ENCODE assay signal across 30 cellular contexts in the genomic region with DNA sequence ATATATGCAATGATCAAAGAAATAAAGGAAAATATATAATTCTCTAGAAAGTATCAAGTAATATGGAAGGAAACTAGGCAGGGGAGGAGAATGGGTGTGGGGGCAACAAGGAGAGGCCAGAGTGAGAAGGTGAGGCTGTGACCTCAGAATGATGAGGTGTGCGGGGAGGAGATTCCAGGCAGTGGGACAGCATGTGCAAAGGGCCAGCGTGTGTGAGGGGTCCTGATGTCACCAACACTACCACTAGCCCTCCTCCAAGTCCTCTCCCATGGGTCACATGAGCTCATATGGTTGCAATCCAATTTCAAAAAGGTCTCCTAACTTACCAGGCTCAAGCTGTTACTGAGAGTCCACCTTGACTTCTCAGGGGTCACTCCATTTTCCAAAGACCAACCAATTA.
"Had no signal": no experiment of that assay in that cellular context is flagged by ENCODE, and none has a peak within 500 bp of the region (broad histone marks: within the 10 kb centered on the region; RNA-seq: fewer than 3 reads in every experiment).

No MANE protein-coding gene starts in this region.

- H3K27ac Mint-ChIP-seq: naive thymus-derived CD4-positive, alpha-beta T cell; natural killer cell; nephron; neural progenitor cell; progenitor cell of endocrine pancreas; stimulated activated memory B cell treated with anti-CD40 and anti-IgM and Interleukin-4, amounts not matched to agents 10 μg/mL and 1 μg/mL and 100 μg/mL, for 72 hours; stimulated activated naive CD8-positive, alpha-beta T cell treated with anti-CD3 and anti-CD28 coated beads, Interleukin-15, amount 100 ng/mL, for 72 hours had no signal

- H2AFZ ChIP-seq: neural progenitor cell, parathyroid adenoma had no signal

- H3K36me3 ChIP-seq: neural progenitor cell, neutrophil, right lobe of liver, sigmoid colon, suprapubic skin, tibial artery, transverse colon, upper lobe of left lung, uterus had no signal

- H3K9me3 ChIP-seq: neutrophil, right lobe of liver, suprapubic skin, testis had no signal

- H3K36me3 Mint-ChIP-seq: naive thymus-derived CD4-positive, alpha-beta T cell; natural killer cell; neural progenitor cell; stimulated activated memory B cell treated with anti-CD40 and anti-IgM and Interleukin-4, amounts not matched to agents 10 μg/mL and 1 μg/mL and 100 μg/mL, for 72 hours had no signal

- H3K4me2 ChIP-seq: neural progenitor cell had no signal

- ATAC-seq: naive thymus-derived CD4-positive, alpha-beta T cell; natural killer cell; psoas muscle; right cardiac atrium; right lobe of liver; stimulated activated memory B cell treated with anti-CD40 and anti-IgM and Interleukin-4, amounts not matched to agents 10 μg/mL and 1 μg/mL and 100 μg/mL, for 72 hours; stimulated activated naive CD8-positive, alpha-beta T cell treated with anti-CD3 and anti-CD28 coated beads, Interleukin-15, amount 100 ng/mL, for 72 hours; stimulated activated naive CD8-positive, alpha-beta T cell treated with anti-CD3 and anti-CD28 coated beads, Interleukin-15, Interleukin-2, amounts not matched to agents 100 U/mL and 50 U/mL, for 24 hours had no signal

- DNase-seq: naive thymus-derived CD4-positive, alpha-beta T cell; natural killer cell; nucleus accumbens; posterior cingulate gyrus; psoas muscle; right cardiac atrium; right lobe of liver; sigmoid colon; small intestine; stimulated activated CD4-positive, alpha-beta T cell treated with anti-CD3 and anti-CD28 coated beads, Interleukin-15, amount 100 ng/mL, for 24 hours; stimulated activated CD4-positive, alpha-beta T cell treated with anti-CD3 and anti-CD28 coated beads, Interleukin-2, amount 100 ng/mL, for 24 hours; stimulated activated CD4-positive, alpha-beta T cell treated with anti-CD3 and anti-CD28 coated beads, Interleukin-4, amount 100 ng/mL, for 1 hour; stimulated activated CD4-positive, alpha-beta T cell treated with anti-CD3 and anti-CD28 coated beads, Interleukin-4, amount 100 ng/mL, for 4 hours; stimulated activated CD8-positive, alpha-beta memory T cell treated with anti-CD3 and anti-CD28 coated beads, Interleukin-4, amount 100 ng/mL, for 48 hours; stimulated activated naive CD4-positive, alpha-beta T cell; stimulated activated naive CD8-positive, alpha-beta T cell treated with anti-CD3 and anti-CD28 coated beads, Interleukin-15, amount 100 ng/mL, for 72 hours; stimulated activated naive CD8-positive, alpha-beta T cell treated with anti-CD3 and anti-CD28 coated beads, Interleukin-15, Interleukin-2, amounts not matched to agents 100 U/mL and 50 U/mL, for 24 hours; substantia nigra; testis; tibial artery; transverse colon; upper lobe of left lung; uterus had no signal

- H3K9me3 Mint-ChIP-seq: natural killer cell; nephron; stimulated activated naive CD8-positive, alpha-beta T cell treated with anti-CD3 and anti-CD28 coated beads, Interleukin-15, amount 100 ng/mL, for 72 hours had no signal

- FAIRE-seq: small intestine had no signal

- H3K27ac ChIP-seq: neural progenitor cell, neutrophil, parathyroid adenoma, psoas muscle, right lobe of liver, sigmoid colon, suprapubic skin, testis, tibial artery, transverse colon, upper lobe of left lung, uterus had no signal

- H3K27me3 Mint-ChIP-seq: stimulated activated memory B cell treated with anti-CD40 and anti-IgM and Interleukin-4, amounts not matched to agents 10 μg/mL and 1 μg/mL and 100 μg/mL, for 72 hours had no signal

- H3K4me3 Mint-ChIP-seq: naive thymus-derived CD4-positive, alpha-beta T cell; natural killer cell; nephron; neural progenitor cell; stimulated activated memory B cell treated with anti-CD40 and anti-IgM and Interleukin-4, amounts not matched to agents 10 μg/mL and 1 μg/mL and 100 μg/mL, for 72 hours; stimulated activated naive CD8-positive, alpha-beta T cell treated with anti-CD3 and anti-CD28 coated beads, Interleukin-15, amount 100 ng/mL, for 72 hours had no signal

- H3K4me1 ChIP-seq: neural progenitor cell, parathyroid adenoma, psoas muscle, right lobe of liver, sigmoid colon, suprapubic skin, testis, transverse colon, upper lobe of left lung, uterus had no signal

- H3K4me1 Mint-ChIP-seq: naive thymus-derived CD4-positive, alpha-beta T cell; natural killer cell; nephron; neural progenitor cell; stimulated activated memory B cell treated with anti-CD40 and anti-IgM and Interleukin-4, amounts not matched to agents 10 μg/mL and 1 μg/mL and 100 μg/mL, for 72 hours; stimulated activated naive CD8-positive, alpha-beta T cell treated with anti-CD3 and anti-CD28 coated beads, Interleukin-15, amount 100 ng/mL, for 72 hours had no signal

- H3K4me3 ChIP-seq: neural progenitor cell, psoas muscle, right lobe of liver, sigmoid colon, suprapubic skin, testis, tibial artery, transverse colon, upper lobe of left lung, uterus had no signal

- H3K27me3 ChIP-seq: neutrophil, right lobe of liver, sigmoid colon, testis, tibial artery, upper lobe of left lung, uterus had no signal

- H3K9ac ChIP-seq: neural progenitor cell, parathyroid adenoma had no signal
